Comparison of ENCODE assay signal across 21 cellular contexts in genomic region chr2:205967391-205968075, GRCh38.
DNase-seq lines count a peak whose midpoint lies in the region; ATAC-seq and TF ChIP-seq lines count a peak whose summit lies in the region.
"Had no signal": no experiment of that assay in that cellular context is flagged by ENCODE, and none has a peak within 500 bp of the region (broad histone marks: within the 10 kb centered on the region; RNA-seq: fewer than 3 reads in every experiment).

No MANE protein-coding gene starts in this region.

- intact Hi-C loops in left lung (cut with DNase I), result no loop called here
- intact Hi-C loops in esophagus squamous epithelium (cut with DNase I), result no loop called here

- peak overlapping the region; percentile 45 for H3K4me2 ChIP-seq in OCI-LY3 (ENCODE audit: low read length)

- H3K4me3 ChIP-seq in OCI-LY3 (ENCODE audit: low read length), result peak overlapping the region; percentile 11
- H3K4me3 ChIP-seq in left lung, result no peak overlapping the region
- no peak overlapping the region for H3K4me3 ChIP-seq in esophagus squamous epithelium
- H3K4me3 ChIP-seq: colonic mucosa, gastrocnemius medialis, sigmoid colon had no signal

- WGBS in esophagus squamous epithelium, 2 donors, result 61 to 75% methylated on average over 6 of the region's 7 CpGs

- H3K27ac ChIP-seq in OCI-LY3 (ENCODE audit: low read length), result peak overlapping the region; percentile 13; the same call in 1 of the 2 replicates
- H3K27ac ChIP-seq in left lung, result peak overlapping the region in 1 of 2 donors; percentile 28
- H3K27ac ChIP-seq in esophagus squamous epithelium, result no peak overlapping the region
- H3K27ac ChIP-seq: colonic mucosa, gastrocnemius medialis, sigmoid colon, WERI-Rb-1 had no signal

- H3K36me3 ChIP-seq in OCI-LY3 (replicated peaks; ENCODE audit: low read depth, low read length) (no peaks in the 10 kb centered on the region), left lung (no peaks in the 10 kb centered on the region), esophagus squamous epithelium (no peaks in the 10 kb centered on the region)
- H3K36me3 ChIP-seq: colonic mucosa, gastrocnemius medialis, sigmoid colon, WERI-Rb-1 had no signal

- no peak overlapping the region for H2AFZ ChIP-seq in OCI-LY3 (ENCODE audit: low read depth, low read length)

- no peaks in the 10 kb centered on the region for H3K79me2 ChIP-seq in OCI-LY3 (ENCODE audit: low read length)

- no peak for TF ChIP-seq POLR2A in esophagus squamous epithelium (IDR thresholded peaks at IDR 0.05)

- DNase-seq in EL (peak; percentile 26), HCEC 1CT (peak; percentile 44), left lung (no peak), NCI-H345 (lab: John Stamatoyannopoulos, UW) (no peak), esophagus squamous epithelium (lab: John Stamatoyannopoulos, UW) (no peak), NCI-H1048 (lab: John Stamatoyannopoulos, UW) (no peak)
- DNase-seq: activated CD8-positive, alpha-beta T cell treated with anti-CD3 and anti-CD28 coated beads, Interleukin-2, amount 10 ng/mL, durations not matched to agents 7 days and 5 days; activated T-cell treated with anti-CD3 and anti-CD28 coated beads, Interleukin-2, amount 50 U/mL, for 72 hours; colonic mucosa; DMS79 treated with DMSO at 0.1 percent for 48 hours; gastrocnemius medialis; Kasumi-1; NCI-H1694 treated with DMSO at 0.1 percent for 48 hours; NCI-H2227 treated with DMSO at 0.1 percent for 48 hours; NK-92 treated with Interleukin-12 subunit alpha and Interleukin-12 subunit beta, amount 100 ng/mL, for 24 hours; sigmoid colon; stimulated activated naive CD8-positive, alpha-beta T cell treated with anti-CD3 and anti-CD28 coated beads, Interleukin-15, amount 100 ng/mL, for 72 hours; WERI-Rb-1 had no signal

- peaks cover 59% of the 10 kb centered on the region for H3K4me1 ChIP-seq in OCI-LY3 (ENCODE audit: low read length)
- peaks cover 0 to 5% of the 10 kb centered on the region in 2 donors for H3K4me1 ChIP-seq in left lung
- H3K4me1 ChIP-seq in esophagus squamous epithelium, result peaks cover 0 to 21% (median 0%) of the 10 kb centered on the region in 3 donors
- H3K4me1 ChIP-seq: colonic mucosa, gastrocnemius medialis, sigmoid colon had no signal

- H3K9ac ChIP-seq in OCI-LY3 (ENCODE audit: low read length), result no peak overlapping the region

- peak; percentile 37 for ATAC-seq in left lung
- no peak for ATAC-seq in GM18517 (IDR thresholded peaks at IDR 0.05; ENCODE audit: unreplicated experiment)
- ATAC-seq: activated CD8-positive, alpha-beta T cell treated with anti-CD3 and anti-CD28 coated beads, Interleukin-2, amount 10 ng/mL, durations not matched to agents 7 days and 5 days; activated T-cell treated with anti-CD3 and anti-CD28 coated beads, Interleukin-2, amount 50 U/mL, for 72 hours; gastrocnemius medialis; left lobe of liver; stimulated activated naive CD8-positive, alpha-beta T cell treated with anti-CD3 and anti-CD28 coated beads, Interleukin-15, amount 100 ng/mL, for 72 hours had no signal

- TF ChIP-seq CTCF in OCI-LY3 (IDR thresholded peaks at IDR 0.05; ENCODE audit: low read depth, low read length) (no peak), left lung (IDR thresholded peaks at IDR 0.05) (no peak), esophagus squamous epithelium (IDR thresholded peaks at IDR 0.05) (no peak)

- no peaks in the 10 kb centered on the region for H4K20me1 ChIP-seq in OCI-LY3 (ENCODE audit: insufficient read depth, low read length)

- H3K27me3 ChIP-seq in OCI-LY3 (ENCODE audit: low read depth, low read length) (no peaks in the 10 kb centered on the region), left lung (no peaks in the 10 kb centered on the region), esophagus squamous epithelium (peaks cover 0 to 5% (median 0%) of the 10 kb centered on the region in 4 donors)
- H3K27me3 ChIP-seq: colonic mucosa, gastrocnemius medialis, sigmoid colon had no signal

- H3K9me3 ChIP-seq in OCI-LY3 (ENCODE audit: insufficient read depth, low read length) (no peaks in the 10 kb centered on the region), left lung (no peaks in the 10 kb centered on the region), esophagus squamous epithelium (no peaks in the 10 kb centered on the region)
- H3K9me3 ChIP-seq: colonic mucosa, gastrocnemius medialis, sigmoid colon had no signal

Comparison
In these comparisons a context has a peak if more than half of its experiments do, and no peak if none do; other contexts are left out.
1. DNase-seq: peak in EL (single experiment) and HCEC 1CT (single experiment); none in left lung (0 of 2), NCI-H345 (single experiment), esophagus squamous epithelium (single experiment) and NCI-H1048 (single experiment).